Comparison of ENCODE assay signal across 8 cellular contexts in the genomic region with DNA sequence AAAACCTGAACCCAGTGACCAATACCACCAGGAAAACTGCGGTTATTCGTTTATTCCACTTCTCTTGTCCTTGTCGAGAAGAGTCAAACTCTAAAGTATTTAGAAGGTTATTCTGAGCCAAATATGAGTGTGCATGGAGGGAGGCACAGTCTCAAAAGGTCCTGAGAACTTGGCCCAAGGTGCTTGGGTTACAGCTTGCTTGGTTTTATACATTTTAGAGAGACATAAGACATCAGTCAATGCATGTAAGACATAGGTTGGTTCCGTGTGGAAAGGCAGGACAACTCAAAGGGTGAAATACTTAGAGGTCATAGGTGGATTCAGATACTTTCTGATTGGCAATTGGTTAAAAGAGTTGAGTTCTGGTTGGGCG. TPM values are rescaled to one million over a fixed set of nuclear protein-coding genes. Genes with fewer than 3 reads are reported as not detected.
DNase-seq lines count a peak whose midpoint lies in the region; ATAC-seq, FAIRE-seq and TF ChIP-seq lines count a peak whose summit lies in the region.

No MANE protein-coding gene starts in this region.

- H3K4me3 Mint-ChIP-seq in activated T-cell treated with anti-CD3 and anti-CD28 coated beads, Interleukin-2, amount 50 U/mL, for 72 hours: peak overlapping the region; percentile 91 to 93
- peak overlapping the region; percentile 88 for H3K4me3 Mint-ChIP-seq in astrocyte (ENCODE audit: unreplicated experiment)

- H3K4me1 Mint-ChIP-seq in activated T-cell treated with anti-CD3 and anti-CD28 coated beads, Interleukin-2, amount 50 U/mL, for 72 hours (ENCODE audit: low read depth): peaks cover 40% of the 10 kb centered on the region
- peaks cover 9% of the 10 kb centered on the region for H3K4me1 Mint-ChIP-seq in astrocyte (ENCODE audit: low read depth, unreplicated experiment)

- peak overlapping the region; percentile 97 for H2AFZ ChIP-seq in astrocyte (ENCODE audit: low read depth, low read length)

- no peak for FAIRE-seq in astrocyte (lab: Jason Lieb, UNC)

- TF ChIP-seq EP300 in transverse colon (IDR thresholded peaks at IDR 0.05; ENCODE audit: low read depth): no peak

- H3K9ac ChIP-seq in astrocyte (ENCODE audit: low read length): peak overlapping the region; percentile 93

- no peak for TF ChIP-seq POLR2A in lower leg skin (IDR thresholded peaks at IDR 0.05)
- TF ChIP-seq POLR2A in transverse colon (IDR thresholded peaks at IDR 0.05): no peak

- in situ Hi-C loops in transverse colon (cut with MboI; ENCODE audit: low pct_ligation_motif_present in 1 of 4, low pct_unique_long_range_greater_than_20kb in 1 of 4, low sequenced_read_pairs in 3 of 4): no loop called here

- WGBS in lower leg skin, 2 donors: 25 to 28% methylated on average over 5 of the region's 5 CpGs
- 18 to 32% methylated on average over 4 to 5 of the region's 5 CpGs for WGBS in transverse colon (ENCODE audit: low coverage in 1 of 2), 2 donors

- no peak for TF ChIP-seq CTCF in astrocyte (IDR thresholded peaks at IDR 0.05; ENCODE audit: insufficient read depth, low read depth, low read length)
- no peak for TF ChIP-seq CTCF in lower leg skin (IDR thresholded peaks at IDR 0.05)
- no peak for TF ChIP-seq CTCF in transverse colon (IDR thresholded peaks at IDR 0.05)

- H3K27ac ChIP-seq in astrocyte (ENCODE audit: low read depth, low read length) (peak overlapping the region; percentile 85), transverse colon (peak overlapping the region; percentile 85 to 92 (median 88))

- DNase-seq in activated T-cell treated with anti-CD3 and anti-CD28 coated beads, Interleukin-2, amount 50 U/mL, for 72 hours: no peak
- no peak for DNase-seq in activated T-cell treated with anti-CD3 and anti-CD28 coated beads for 4 hours
- DNase-seq in astrocyte (ENCODE audit: low read depth): no peak
- DNase-seq in lower leg skin (ENCODE audit: low spot score in 2 of 2): no peak
- DNase-seq in transverse colon: no peak
- no peak for DNase-seq in posterior vena cava (ENCODE audit: low spot score)
- no peak for DNase-seq in NCI-H2029 (lab: John Stamatoyannopoulos, UW)
- DNase-seq in stimulated activated CD4-positive, alpha-beta T cell treated with anti-CD3 and anti-CD28 coated beads, Interleukin-1b, Interleukin-23, amount 100 ng/mL, for 48 hours: no peak

- H3K4me1 ChIP-seq in astrocyte (ENCODE audit: insufficient read depth, low read length) (peaks cover 14% of the 10 kb centered on the region), transverse colon (peaks cover 5 to 23% (median 13%) of the 10 kb centered on the region in 4 donors)

- H3K9me3 ChIP-seq in astrocyte (ENCODE audit: insufficient read depth, low read depth, low read length) (no peaks in the 10 kb centered on the region), transverse colon (no peaks in the 10 kb centered on the region)

- no peaks in the 10 kb centered on the region for H3K36me3 ChIP-seq in astrocyte (ENCODE audit: insufficient read depth, low read length)
- H3K36me3 ChIP-seq in transverse colon: no peaks in the 10 kb centered on the region

- H3K36me3 Mint-ChIP-seq in activated T-cell treated with anti-CD3 and anti-CD28 coated beads, Interleukin-2, amount 50 U/mL, for 72 hours (ENCODE audit: insufficient read depth in 2 of 2): peaks cover 0 to 7% of the 10 kb centered on the region in 2 donors
- H3K36me3 Mint-ChIP-seq in astrocyte (ENCODE audit: low read depth, unreplicated experiment): peaks cover 6% of the 10 kb centered on the region

- peak overlapping the region; percentile 96 for H3K4me2 ChIP-seq in astrocyte (ENCODE audit: low read length)

- no peaks in the 10 kb centered on the region for H3K27me3 Mint-ChIP-seq in activated T-cell treated with anti-CD3 and anti-CD28 coated beads, Interleukin-2, amount 50 U/mL, for 72 hours (ENCODE audit: low read depth)
- no peaks in the 10 kb centered on the region for H3K27me3 Mint-ChIP-seq in astrocyte (ENCODE audit: low read depth, unreplicated experiment)

- no peak for ATAC-seq in activated T-cell treated with anti-CD3 and anti-CD28 coated beads, Interleukin-2, amount 50 U/mL, for 72 hours (replicated peaks in 1 of 2)

- H3K79me2 ChIP-seq in astrocyte (ENCODE audit: insufficient read depth, low read length): peaks cover 38% of the 10 kb centered on the region

- no peaks in the 10 kb centered on the region for H3K27me3 ChIP-seq in astrocyte (ENCODE audit: insufficient read depth, low read length)
- no peaks in the 10 kb centered on the region for H3K27me3 ChIP-seq in transverse colon

- no peaks in the 10 kb centered on the region for H3K9me3 Mint-ChIP-seq in activated T-cell treated with anti-CD3 and anti-CD28 coated beads, Interleukin-2, amount 50 U/mL, for 72 hours
- H3K9me3 Mint-ChIP-seq in astrocyte (ENCODE audit: unreplicated experiment): no peaks in the 10 kb centered on the region

- H3K4me3 ChIP-seq in astrocyte (ENCODE audit: insufficient read depth, low read depth, low read length) (peak overlapping the region; percentile 74), lower leg skin (ENCODE audit: low read depth, poor library complexity, severe bottlenecking) (peak overlapping the region; percentile 94), transverse colon (peak overlapping the region; percentile 81 to 96 (median 84))

- H4K20me1 ChIP-seq in astrocyte (ENCODE audit: insufficient read depth, low read length): peaks cover 19% of the 10 kb centered on the region

- intact Hi-C loops in lower leg skin (cut with DNase I; ENCODE audit: low total_unique reads): no loop called here
- intact Hi-C loops in transverse colon (cut with DNase I; ENCODE audit: low total_unique reads): no loop called here
- intact Hi-C loops in posterior vena cava (cut with DNase I): no loop called here

- H3K27ac Mint-ChIP-seq in activated T-cell treated with anti-CD3 and anti-CD28 coated beads, Interleukin-2, amount 50 U/mL, for 72 hours: peak overlapping the region; percentile 86
- H3K27ac Mint-ChIP-seq in astrocyte (ENCODE audit: unreplicated experiment): peak overlapping the region; percentile 93

RNA-seq across cellular contexts. Expression of gene TRAP1, which starts 0.7 kb away (rescaled TPM):
- 100 to 1,000 TPM; 181 to 189 TPM for total RNA-seq in activated T-cell treated with anti-CD3 and anti-CD28 coated beads, Interleukin-2, amount 50 U/mL, for 72 hours
- total RNA-seq in astrocyte (57.1 and 63.3 TPM in 2 replicates), lower leg skin (10 to 100 TPM; 56.2 to 94.1 (median 67.4) TPM), transverse colon (100 to 1,000 TPM in 1 of 4 donors, 10 to 100 TPM in 3; 31.8 to 231 (median 57.1) TPM), posterior vena cava (10 to 100 TPM; 61.4 to 65.0 TPM)
